Comparison of ENCODE assay signal across 10 cellular contexts in the genomic region with DNA sequence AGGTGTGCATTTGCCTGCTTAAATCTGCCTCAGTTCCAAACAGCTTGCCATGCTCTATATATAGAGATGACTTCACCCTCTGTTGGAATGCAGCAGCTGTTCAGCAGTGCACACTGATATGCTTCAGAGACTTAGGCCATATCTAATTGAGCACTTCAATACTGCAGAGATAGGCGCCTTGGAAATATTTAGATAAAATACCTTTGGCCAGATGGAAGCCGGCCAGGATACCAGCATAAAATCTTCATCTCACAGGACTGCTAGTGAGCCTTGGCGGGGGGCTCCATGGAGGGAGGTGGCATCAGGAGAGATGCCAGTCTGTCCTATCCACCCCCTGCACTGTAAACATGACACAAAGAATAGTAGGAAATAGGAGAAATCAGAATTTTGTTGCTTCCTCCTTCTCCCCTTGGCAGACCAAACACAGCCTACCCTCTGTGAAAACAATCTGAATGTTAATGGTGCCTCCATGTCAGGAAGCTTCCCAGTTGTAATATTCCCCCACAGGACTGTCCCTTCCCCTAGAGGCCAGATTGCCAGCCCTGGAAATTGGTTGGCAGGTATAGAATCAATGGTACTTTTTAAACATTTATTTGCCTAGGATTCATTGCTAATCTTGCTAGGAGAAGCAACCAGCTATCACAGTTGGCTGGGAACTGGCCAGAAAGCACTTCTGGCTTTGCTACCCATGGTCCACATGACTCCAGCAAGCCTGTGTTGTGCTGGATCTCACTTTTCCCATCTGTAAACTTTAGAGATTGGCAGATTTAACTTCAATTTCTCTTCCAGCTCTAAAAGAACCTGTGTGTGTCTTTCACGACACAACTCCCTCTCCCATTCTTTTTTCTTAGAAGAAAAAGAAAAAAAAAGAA.
DNase-seq lines count a peak whose midpoint lies in the region; ATAC-seq, FAIRE-seq and TF ChIP-seq lines count a peak whose summit lies in the region.
"Had no signal": no experiment of that assay in that cellular context is flagged by ENCODE, and none has a peak within 500 bp of the region (broad histone marks: within the 10 kb centered on the region; RNA-seq: fewer than 3 reads in every experiment).

No MANE protein-coding gene starts in this region.

- H3K36me3 ChIP-seq in rectal smooth muscle tissue (ENCODE audit: control insufficient read depth, insufficient read depth, low read length) (no peaks in the 10 kb centered on the region), esophagus muscularis mucosa (no peaks in the 10 kb centered on the region)

- no peak overlapping the region for H3K4me3 ChIP-seq in foreskin fibroblast (ENCODE audit: low read depth in 1 of 2, low read length in 2 of 2)
- H3K4me3 ChIP-seq in rectal smooth muscle tissue (ENCODE audit: low read length) = no peak overlapping the region
- no peak overlapping the region for H3K4me3 ChIP-seq in esophagus muscularis mucosa

- DNase-seq in EH (ENCODE audit: low read depth) = peak; percentile 70
- DNase-seq in RCC 7860 (ENCODE audit: low spot score) = peak; percentile 55
- peak; percentile 57 to 77 for DNase-seq in foreskin fibroblast
- no peak for DNase-seq in esophagus muscularis mucosa (ENCODE audit: extremely low spot score)
- DNase-seq in SIG-M5 treated with dmso at 0.1 percent for 504 hours (lab: John Stamatoyannopoulos, UW; ENCODE audit: unreplicated experiment) = no peak
- no peak for DNase-seq in activated CD4-positive, CD25-positive, alpha-beta regulatory T cell treated with anti-CD3 and anti-CD28 coated beads, Interleukin-2, amount 50 U/mL, for 72 hours
- DNase-seq: activated T-cell treated with anti-CD3 and anti-CD28 coated beads for 4 hours; stimulated activated naive B cell treated with anti-CD40 and anti-IgM and Interleukin-4, amounts not matched to agents 10 μg/mL and 1 μg/mL and 100 μg/mL, for 72 hours had no signal

- H3K9me3 ChIP-seq in esophagus muscularis mucosa = no peaks in the 10 kb centered on the region

- intact Hi-C loops in esophagus muscularis mucosa (cut with DNase I) = loop anchor here (10.0 kb wide), 1 partner anchor 956 kb away; no protein-coding TSS in a partner anchor

- TF ChIP-seq CTCF in foreskin fibroblast (IDR thresholded peaks at IDR 0.05; ENCODE audit: low read depth, low read length) = no peak
- TF ChIP-seq CTCF in esophagus muscularis mucosa (IDR thresholded peaks at IDR 0.05) = no peak

- H3K27me3 ChIP-seq in rectal smooth muscle tissue (ENCODE audit: control insufficient read depth, insufficient read depth, low read length) (no peaks in the 10 kb centered on the region), esophagus muscularis mucosa (no peaks in the 10 kb centered on the region)

- peak overlapping the region; percentile 26 for H3K27ac ChIP-seq in rectal smooth muscle tissue (ENCODE audit: low read depth, low read length)
- H3K27ac ChIP-seq in esophagus muscularis mucosa (replicated peaks in 1 of 4) = peak overlapping the region in 2 of 4 donors; percentile 38 to 40

- H3K9ac ChIP-seq in rectal smooth muscle tissue (ENCODE audit: low read length) = no peak overlapping the region

- peak; percentile 64 for FAIRE-seq in RCC 7860 (lab: Jason Lieb, UNC)

- no peak for TF ChIP-seq EP300 in esophagus muscularis mucosa (IDR thresholded peaks at IDR 0.05)

- 73% methylated on average over 4 of the region's 4 CpGs for WGBS in esophagus muscularis mucosa

- ATAC-seq in GM19397 (IDR thresholded peaks at IDR 0.05; ENCODE audit: unreplicated experiment) = no peak
- ATAC-seq: stimulated activated naive B cell treated with anti-CD40 and anti-IgM and Interleukin-4, amounts not matched to agents 10 μg/mL and 1 μg/mL and 100 μg/mL, for 72 hours had no signal

- no peak for TF ChIP-seq POLR2A in esophagus muscularis mucosa (IDR thresholded peaks at IDR 0.05; ENCODE audit: low read depth)

- H3K4me1 ChIP-seq in rectal smooth muscle tissue (ENCODE audit: control insufficient read depth, insufficient read depth, low read length) (peaks cover 13% of the 10 kb centered on the region), esophagus muscularis mucosa (peaks cover 19 to 42% (median 36%) of the 10 kb centered on the region in 4 donors)

Comparison
In these comparisons a context has a peak if more than half of its experiments do, and no peak if none do; other contexts are left out.
1. DNase-seq: peak in EH (single experiment), RCC 7860 (single experiment) and foreskin fibroblast (2 of 2); none in esophagus muscularis mucosa (single experiment), SIG-M5 treated with dmso at 0.1 percent for 504 hours (single experiment) and activated CD4-positive, CD25-positive, alpha-beta regulatory T cell treated with anti-CD3 and anti-CD28 coated beads, Interleukin-2, amount 50 U/mL, for 72 hours (single experiment).